Comparison of ENCODE assay signal across 8 cellular contexts in the genomic region with DNA sequence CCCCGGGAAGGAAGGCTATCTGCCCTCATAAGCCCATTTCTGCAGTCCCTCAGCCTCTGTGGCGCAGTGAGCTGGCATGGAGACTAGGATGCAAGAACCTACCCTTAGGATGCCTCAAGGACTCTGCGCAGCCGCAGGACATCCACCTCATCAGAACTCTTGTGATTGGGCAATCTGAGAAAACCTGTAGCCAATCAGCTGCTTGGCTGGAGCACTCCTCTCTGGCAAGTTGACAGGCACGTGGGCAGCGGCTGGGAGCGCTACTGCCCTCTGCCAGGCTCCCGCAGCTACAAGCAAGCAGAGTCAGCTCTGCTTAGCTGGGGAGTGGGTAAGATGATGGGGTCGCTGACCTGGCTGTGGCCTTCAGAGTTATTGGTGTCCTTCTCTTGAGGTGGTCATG.
DNase-seq lines count a peak whose midpoint lies in the region; ATAC-seq lines count a peak whose summit lies in the region.

No MANE protein-coding gene starts in this region.

- ATAC-seq in GM21526 (IDR thresholded peaks at IDR 0.05; ENCODE audit: low FRiP score, unreplicated experiment) (no peak), HG03521 (IDR thresholded peaks at IDR 0.05; ENCODE audit: unreplicated experiment) (no peak)

- DNase-seq in DMS153 treated with DMSO at 0.1 percent for 48 hours (lab: John Stamatoyannopoulos, UW; ENCODE audit: unreplicated experiment) (peak; percentile 56), MV-4-11 (lab: John Stamatoyannopoulos, UW) (peak; percentile 75), SHP77 treated with DMSO at 0.1 percent for 48 hours (lab: John Stamatoyannopoulos, UW) (peak; percentile 97), caudate nucleus (lab: John Stamatoyannopoulos, UW) (peak; percentile 19 to 97 (median 85)), islet precursor cell (peak; percentile 93)
- peak; percentile 34 to 39 for DNase-seq in stimulated activated CD4-positive, alpha-beta T cell treated with anti-CD3 and anti-CD28 coated beads, Interleukin-2, amount 100 ng/mL, for 48 hours

- H3K27ac ChIP-seq in caudate nucleus (ENCODE audit: low read depth, low read length), result peak overlapping the region; percentile 63

Comparison
In these comparisons a context has a peak if more than half of its experiments do, and no peak if none do; other contexts are left out.
1. DNase-seq: peak in every context shown above with its lines; median percentile 97 in SHP77 treated with DMSO at 0.1 percent for 48 hours; 93 in islet precursor cell; 85 in caudate nucleus; 75 in MV-4-11; 56 in DMS153 treated with DMSO at 0.1 percent for 48 hours; 36 in stimulated activated CD4-positive, alpha-beta T cell treated with anti-CD3 and anti-CD28 coated beads, Interleukin-2, amount 100 ng/mL, for 48 hours.